ENCODE assay signal across 19 cellular contexts in genomic region chr6:56058636-56059035, GRCh38.
A peak's percentile ranks its signal among the peaks of the same experiment; 100 is the strongest.
DNase-seq lines count a peak whose midpoint lies in the region; ATAC-seq and TF ChIP-seq lines count a peak whose summit lies in the region.
"Had no signal": no experiment of that assay in that cellular context is flagged by ENCODE, and none has a peak within 500 bp of the region (broad histone marks: within the 10 kb centered on the region; RNA-seq: fewer than 3 reads in every experiment).

No MANE protein-coding gene starts in this region.

- H3K4me1 ChIP-seq in smooth muscle cell (ENCODE audit: low read depth) = no peaks in the 10 kb centered on the region
- H3K4me1 ChIP-seq: BLaER1, Caco-2 had no signal

- TF ChIP-seq CTCF in brain microvascular endothelial cell (IDR thresholded peaks at IDR 0.05; ENCODE audit: low read depth, low read length, missing control alignments) (no peak), smooth muscle cell (IDR thresholded peaks at IDR 0.05; ENCODE audit: borderline replicate concordance, insufficient read depth, poor library complexity, severe bottlenecking) (no peak)

- 19% methylated on average over 2 of the region's 2 CpGs for WGBS in smooth muscle cell (ENCODE audit: low lambda C conversion rate)

- no peaks in the 10 kb centered on the region for H3K27me3 ChIP-seq in brain microvascular endothelial cell (replicated peaks)
- H3K27me3 ChIP-seq in smooth muscle cell (ENCODE audit: low read depth) = no peaks in the 10 kb centered on the region
- H3K27me3 ChIP-seq: BLaER1 had no signal

- no peak for ATAC-seq in GM19328 (IDR thresholded peaks at IDR 0.05; ENCODE audit: unreplicated experiment)
- no peak for ATAC-seq in GM19351 (IDR thresholded peaks at IDR 0.05; ENCODE audit: unreplicated experiment)
- ATAC-seq: CD8-positive, alpha-beta T cell; GM12878 had no signal

- no peaks in the 10 kb centered on the region for H4K20me1 ChIP-seq in smooth muscle cell (ENCODE audit: low read depth)
- H4K20me1 ChIP-seq: BLaER1 had no signal

- H3K9me3 ChIP-seq in smooth muscle cell (replicated peaks; ENCODE audit: low read depth) = no peaks in the 10 kb centered on the region
- H3K9me3 ChIP-seq: BLaER1, Caco-2 had no signal

- H3K4me3 ChIP-seq in brain microvascular endothelial cell (ENCODE audit: low read depth, low read length) (no peak overlapping the region), smooth muscle cell (no peak overlapping the region)
- H3K4me3 ChIP-seq: BLaER1, GM12878 had no signal

- no peak overlapping the region for H3K9ac ChIP-seq in smooth muscle cell (ENCODE audit: low read depth)
- H3K9ac ChIP-seq: BLaER1 had no signal

- no peaks in the 10 kb centered on the region for H3F3A ChIP-seq in smooth muscle cell (ENCODE audit: low read depth)

- H3K27ac ChIP-seq in brain microvascular endothelial cell (no peak overlapping the region), smooth muscle cell (ENCODE audit: low read depth) (no peak overlapping the region)
- H3K27ac ChIP-seq: BLaER1, C4-2B had no signal

- peak; percentile 21 for DNase-seq in NCI-H226
- DNase-seq in brain microvascular endothelial cell = peak; percentile 22
- DNase-seq in smooth muscle cell (lab: John Stamatoyannopoulos, UW; ENCODE audit: unreplicated experiment) = no peak
- DNase-seq in NAMALWA (ENCODE audit: low spot score) = no peak
- DNase-seq: Caco-2; CD4-positive, CD25-positive, alpha-beta regulatory T cell; CD8-positive, alpha-beta T cell; DMS 273 treated with DMSO at 0.1 percent for 48 hours; DMS79; EL; GDM1; GOT3; H7; HCEC 1CT had no signal

- in situ Hi-C loops in brain microvascular endothelial cell (cut with HindIII; ENCODE audit: low pct_ligation_motif_present, low sequenced_read_pairs) = no loop called here

- peak overlapping the region; percentile 13 for H3K4me2 ChIP-seq in smooth muscle cell
- H3K4me2 ChIP-seq: BLaER1 had no signal

- no peaks in the 10 kb centered on the region for H3K79me2 ChIP-seq in smooth muscle cell (ENCODE audit: low read depth)

- H2AFZ ChIP-seq in smooth muscle cell (ENCODE audit: low read depth) = peak overlapping the region; percentile 61

- no peaks in the 10 kb centered on the region for H3K36me3 ChIP-seq in brain microvascular endothelial cell (replicated peaks)
- H3K36me3 ChIP-seq in smooth muscle cell (ENCODE audit: low read depth) = no peaks in the 10 kb centered on the region
- H3K36me3 ChIP-seq: BLaER1 had no signal

Comparison
In these comparisons a context has a peak if more than half of its experiments do, and no peak if none do; other contexts are left out.
1. DNase-seq: peak in NCI-H226 (single experiment) and brain microvascular endothelial cell (single experiment); none in smooth muscle cell (single experiment) and NAMALWA (single experiment).